In the genomic region with DNA sequence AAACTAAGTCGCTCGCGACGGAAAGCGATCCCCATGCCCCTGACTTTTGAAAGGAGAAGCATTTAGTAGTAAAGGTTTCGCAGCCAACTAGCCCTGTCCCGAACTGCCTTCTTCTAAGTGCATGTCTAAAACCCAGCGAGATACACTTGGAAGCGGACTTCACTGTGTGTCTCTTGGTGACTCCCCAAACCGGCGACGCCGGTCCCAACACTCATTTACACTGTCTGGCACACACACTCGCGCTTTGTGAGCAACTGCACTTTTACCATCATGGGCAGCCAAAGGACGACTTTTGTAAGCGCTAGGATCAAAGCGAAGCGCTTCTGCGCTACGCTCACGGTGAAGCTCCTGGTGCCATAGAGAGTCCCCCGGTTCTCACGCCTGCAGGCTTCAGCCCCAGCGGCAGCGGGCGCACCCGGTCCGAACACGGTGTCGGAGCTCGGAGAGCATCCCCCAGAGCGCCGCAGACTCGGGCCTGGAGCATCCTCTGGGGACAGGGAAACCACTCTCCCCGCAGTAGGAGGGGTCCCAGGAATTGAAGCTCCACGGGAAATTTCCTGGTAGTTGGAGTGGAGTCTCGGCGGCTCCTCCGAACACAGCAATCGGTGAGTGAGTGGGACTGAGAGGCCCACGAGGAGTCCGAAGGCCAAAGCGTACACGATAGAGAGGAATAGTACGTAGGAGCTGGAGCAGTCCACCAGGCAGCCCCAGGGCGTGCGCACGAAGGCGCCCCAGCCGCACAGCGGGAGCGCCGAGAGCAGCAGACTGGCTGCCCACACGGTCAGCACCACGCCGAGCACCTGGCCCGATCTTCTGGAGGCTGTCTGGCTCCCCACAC, we compare ENCODE assay signal across 12 cellular contexts. TPM values are rescaled to one million over a fixed set of nuclear protein-coding genes. Genes with fewer than 3 reads are reported as not detected.
DNase-seq lines count a peak whose midpoint lies in the region; ATAC-seq and TF ChIP-seq lines count a peak whose summit lies in the region.
"Had no signal": no experiment of that assay in that cellular context is flagged by ENCODE, and none has a peak within 500 bp of the region (broad histone marks: within the 10 kb centered on the region; RNA-seq: fewer than 3 reads in every experiment).

No MANE protein-coding gene starts in this region.

- peak overlapping the region; percentile 15 to 33 for H3K4me3 Mint-ChIP-seq in activated T-cell treated with anti-CD3 and anti-CD28 coated beads, Interleukin-2, amount 50 U/mL, for 72 hours
- H3K4me3 Mint-ChIP-seq: activated T-helper 1 cell treated with anti-CD3 and anti-CD28 coated beads, Interleukin-12 subunit alpha, Interleukin-12 subunit beta, Interleukin-2, Interleukin-4 antibody, amounts not matched to agents 30 ng/mL and 10 ng/mL and 1 ng/mL, durations not matched to agents 14 hours and 24 hours and 36 hours had no signal

- H3K4me3 ChIP-seq in coronary artery (peak overlapping the region; percentile 48), mesodermal cell (ENCODE audit: extremely low read depth, insufficient read depth, low read length, poor library complexity, severe bottlenecking) (peak overlapping the region; percentile 28), upper lobe of right lung (peak overlapping the region; percentile 21), spleen (peak overlapping the region in 1 of 8 donors; percentile 17)

- TF ChIP-seq CTCF in coronary artery (IDR thresholded peaks at IDR 0.05) (no peak), upper lobe of right lung (IDR thresholded peaks at IDR 0.05) (no peak), spleen (IDR thresholded peaks at IDR 0.05 in 8 of 11, conservative IDR thresholded peaks at IDR 0.05 in 3 of 11) (no peak)

- H3K27ac ChIP-seq in coronary artery (no peak overlapping the region), mesodermal cell (ENCODE audit: low read depth, low read length, severe bottlenecking) (no peak overlapping the region), upper lobe of right lung (no peak overlapping the region), spleen (no peak overlapping the region)

- H3K4me1 ChIP-seq in mesodermal cell (ENCODE audit: control insufficient read depth, insufficient read depth, low read length, poor library complexity, severe bottlenecking) = peaks cover 8% of the 10 kb centered on the region
- no peaks in the 10 kb centered on the region for H3K4me1 ChIP-seq in upper lobe of right lung
- peaks cover 0 to 3% (median 0%) of the 10 kb centered on the region in 6 donors for H3K4me1 ChIP-seq in spleen

- no peak for TF ChIP-seq POLR2A in spleen (IDR thresholded peaks at IDR 0.05)

- H3K9me3 ChIP-seq in mesodermal cell (ENCODE audit: control insufficient read depth, low read length) (no peaks in the 10 kb centered on the region), upper lobe of right lung (no peaks in the 10 kb centered on the region), spleen (no peaks in the 10 kb centered on the region)

- H3K9me3 Mint-ChIP-seq in activated T-cell treated with anti-CD3 and anti-CD28 coated beads, Interleukin-2, amount 50 U/mL, for 72 hours = no peaks in the 10 kb centered on the region
- H3K9me3 Mint-ChIP-seq: activated T-helper 1 cell treated with anti-CD3 and anti-CD28 coated beads, Interleukin-12 subunit alpha, Interleukin-12 subunit beta, Interleukin-2, Interleukin-4 antibody, amounts not matched to agents 30 ng/mL and 10 ng/mL and 1 ng/mL, durations not matched to agents 14 hours and 24 hours and 36 hours had no signal

- H3K36me3 ChIP-seq in mesodermal cell (ENCODE audit: control insufficient read depth, insufficient read depth, low read length) (no peaks in the 10 kb centered on the region), upper lobe of right lung (no peaks in the 10 kb centered on the region), spleen (no peaks in the 10 kb centered on the region)

- peaks cover 0 to 2% of the 10 kb centered on the region in 2 donors for H3K36me3 Mint-ChIP-seq in activated T-cell treated with anti-CD3 and anti-CD28 coated beads, Interleukin-2, amount 50 U/mL, for 72 hours (ENCODE audit: insufficient read depth in 2 of 2)

- intact Hi-C loops in upper lobe of right lung (cut with DNase I) = no loop called here
- intact Hi-C loops in spleen (cut with DNase I; ENCODE audit: low total_unique reads) = no loop called here

- no peak for DNase-seq in activated T-cell treated with anti-CD3 and anti-CD28 coated beads, Interleukin-2, amount 50 U/mL, for 72 hours
- DNase-seq in activated T-cell treated with anti-CD3 and anti-CD28 coated beads for 4 hours = no peak
- DNase-seq in coronary artery (ENCODE audit: low spot score) = no peak
- peak; percentile 59 for DNase-seq in upper lobe of right lung
- DNase-seq in spleen = no peak
- DNase-seq: C1 segment of cervical spinal cord; stimulated activated naive CD4-positive, alpha-beta T cell treated with Interleukin-2 at 50 U/mL for 16 hours had no signal

- peak in 1 of 2 donors; percentile 24 for ATAC-seq in activated T-cell treated with anti-CD3 and anti-CD28 coated beads, Interleukin-2, amount 50 U/mL, for 72 hours (replicated peaks in 1 of 2)
- ATAC-seq in upper lobe of right lung = peak; percentile 61
- ATAC-seq in HG03108 (IDR thresholded peaks at IDR 0.05; ENCODE audit: unreplicated experiment) = no peak
- ATAC-seq in HG02973 (IDR thresholded peaks at IDR 0.05; ENCODE audit: unreplicated experiment) = no peak

- no peaks in the 10 kb centered on the region for H3K4me1 Mint-ChIP-seq in activated T-cell treated with anti-CD3 and anti-CD28 coated beads, Interleukin-2, amount 50 U/mL, for 72 hours (ENCODE audit: low read depth)

- 3% methylated on average over 53 to 56 of the region's 58 CpGs for WGBS in mesodermal cell (ENCODE audit: insufficient coverage in 2 of 2), 2 experiments
- WGBS in spleen, 5 donors = 4 to 13% (median 6%) methylated on average over 36 to 58 of the region's 58 CpGs

- H3K27me3 ChIP-seq in upper lobe of right lung = peaks cover 33% of the 10 kb centered on the region
- H3K27me3 ChIP-seq in spleen (replicated peaks in 1 of 7) = peaks cover 0 to 33% (median 26%) of the 10 kb centered on the region in 7 donors

- peaks cover 46% of the 10 kb centered on the region for H3K27me3 Mint-ChIP-seq in activated T-cell treated with anti-CD3 and anti-CD28 coated beads, Interleukin-2, amount 50 U/mL, for 72 hours (ENCODE audit: low read depth)

- H3K27ac Mint-ChIP-seq in activated T-cell treated with anti-CD3 and anti-CD28 coated beads, Interleukin-2, amount 50 U/mL, for 72 hours = no peak overlapping the region
- H3K27ac Mint-ChIP-seq: activated T-helper 1 cell treated with anti-CD3 and anti-CD28 coated beads, Interleukin-12 subunit alpha, Interleukin-12 subunit beta, Interleukin-2, Interleukin-4 antibody, amounts not matched to agents 30 ng/mL and 10 ng/mL and 1 ng/mL, durations not matched to agents 14 hours and 24 hours and 36 hours had no signal

RNA-seq across cellular contexts. Expression of a gene that starts 1.4 kb away (rescaled TPM):
- total RNA-seq in activated T-cell treated with anti-CD3 and anti-CD28 coated beads, Interleukin-2, amount 50 U/mL, for 72 hours = not detected
- not detected for polyA plus RNA-seq in mesodermal cell (2013, experiment 1 of 2)
- not detected for polyA plus RNA-seq in mesodermal cell (2013, experiment 2 of 2)
- not detected for total RNA-seq in upper lobe of right lung
- not detected for total RNA-seq in spleen
- not detected for polyA plus RNA-seq in spleen
- total RNA-seq: activated T-helper 1 cell treated with anti-CD3 and anti-CD28 coated beads, Interleukin-12 subunit alpha, Interleukin-12 subunit beta, Interleukin-2, Interleukin-4 antibody, amounts not matched to agents 30 ng/mL and 10 ng/mL and 1 ng/mL, durations not matched to agents 14 hours and 24 hours and 36 hours; fibroblast of villous mesenchyme had no signal
